Comparison of ENCODE assay signal across 8 cellular contexts in genomic region chr16:85416267-85417109, GRCh38.
A peak's percentile ranks its signal among the peaks of the same experiment; 100 is the strongest.
DNase-seq lines count a peak whose midpoint lies in the region; ATAC-seq, FAIRE-seq and TF ChIP-seq lines count a peak whose summit lies in the region.

No MANE protein-coding gene starts in this region.

- no peak overlapping the region for H3K4me3 ChIP-seq in gastroesophageal sphincter
- no peak overlapping the region for H3K4me3 ChIP-seq in sigmoid colon

- intact Hi-C loops in sigmoid colon (cut with DNase I) = loop anchor here (5.0 kb wide), 1 partner anchor 301 kb away; no protein-coding TSS in a partner anchor

- FAIRE-seq in H54 (lab: Jason Lieb, UNC) = no peak

- no peak overlapping the region for H3K4me3 Mint-ChIP-seq in activated T-cell treated with anti-CD3 and anti-CD28 coated beads, Interleukin-2, amount 50 U/mL, for 24 hours

- peaks cover 8% of the 10 kb centered on the region for H3K9me3 Mint-ChIP-seq in activated T-cell treated with anti-CD3 and anti-CD28 coated beads, Interleukin-2, amount 50 U/mL, for 24 hours

- H3K27ac ChIP-seq in gastroesophageal sphincter (no peak overlapping the region), sigmoid colon (peak overlapping the region in 3 of 4 donors; percentile 64 to 77 (median 68))

- TF ChIP-seq POLR2A in H54 (IDR thresholded peaks at IDR 0.05; ENCODE audit: low read depth, low read length) = no peak
- TF ChIP-seq POLR2A in gastroesophageal sphincter (IDR thresholded peaks at IDR 0.05) = no peak
- TF ChIP-seq POLR2A in sigmoid colon (IDR thresholded peaks at IDR 0.05) = no peak

- H3K36me3 ChIP-seq in gastroesophageal sphincter = no peaks in the 10 kb centered on the region
- no peaks in the 10 kb centered on the region for H3K36me3 ChIP-seq in sigmoid colon

- TF ChIP-seq CTCF in gastroesophageal sphincter (IDR thresholded peaks at IDR 0.05) = peak in 3 of 4 experiments; percentile 60 to 74 (median 66)
- TF ChIP-seq CTCF in sigmoid colon (IDR thresholded peaks at IDR 0.05) = peak; percentile 37 to 75 (median 69)

- peaks cover 0 to 23% (median 0%) of the 10 kb centered on the region in 3 donors for H3K4me1 ChIP-seq in gastroesophageal sphincter
- H3K4me1 ChIP-seq in sigmoid colon = peaks cover 0 to 31% (median 27%) of the 10 kb centered on the region in 4 donors

- H3K27me3 Mint-ChIP-seq in activated T-cell treated with anti-CD3 and anti-CD28 coated beads, Interleukin-2, amount 50 U/mL, for 24 hours = no peaks in the 10 kb centered on the region

- no peaks in the 10 kb centered on the region for H3K27me3 ChIP-seq in gastroesophageal sphincter
- H3K27me3 ChIP-seq in sigmoid colon = no peaks in the 10 kb centered on the region

- DNase-seq in AML-193 (lab: John Stamatoyannopoulos, UW) (peak; percentile 29 to 60), H54 (ENCODE audit: insufficient read length, low spot score) (peak; percentile 91), sigmoid colon (peak; percentile 79), superior temporal gyrus (ENCODE audit: extremely low spot score) (no peak)
- peak; percentile 86 for DNase-seq in activated T-cell treated with anti-CD3 and anti-CD28 coated beads, Interleukin-2, amount 50 U/mL, for 24 hours

- no peaks in the 10 kb centered on the region for H3K9me3 ChIP-seq in gastroesophageal sphincter
- H3K9me3 ChIP-seq in sigmoid colon = no peaks in the 10 kb centered on the region

- ATAC-seq in gastroesophageal sphincter (peak; percentile 48), GM19452 (IDR thresholded peaks at IDR 0.05; ENCODE audit: unreplicated experiment) (no peak)

- H3K4me1 Mint-ChIP-seq in activated T-cell treated with anti-CD3 and anti-CD28 coated beads, Interleukin-2, amount 50 U/mL, for 24 hours (ENCODE audit: low read depth) = peaks cover 15% of the 10 kb centered on the region

- WGBS in gastroesophageal sphincter (ENCODE audit: low coverage in 1 of 2), 2 donors = 70 to 83% methylated on average over 8 of the region's 23 CpGs
- 38 to 46% methylated on average over 23 of the region's 23 CpGs for WGBS in sigmoid colon, 2 donors

- peak overlapping the region; percentile 67 for H3K27ac Mint-ChIP-seq in activated T-cell treated with anti-CD3 and anti-CD28 coated beads, Interleukin-2, amount 50 U/mL, for 24 hours

- H3K36me3 Mint-ChIP-seq in activated T-cell treated with anti-CD3 and anti-CD28 coated beads, Interleukin-2, amount 50 U/mL, for 24 hours (ENCODE audit: low read depth) = no peaks in the 10 kb centered on the region

- TF ChIP-seq EP300 in gastroesophageal sphincter (IDR thresholded peaks at IDR 0.05) (no peak), sigmoid colon (IDR thresholded peaks at IDR 0.05) (no peak)

TF ChIP-seq in PFSK-1, 5 proteins besides CTCF, POLR2A, EP300 and RAD21:
- TF ChIP-seq FOXP2 (optimal IDR thresholded peaks at IDR 0.05; ENCODE audit: borderline replicate concordance, extremely low read depth, extremely low read length, insufficient read depth) (peak; percentile 18), SIN3A (IDR thresholded peaks at IDR 0.05; ENCODE audit: borderline replicate concordance, insufficient read depth, low read length) (no peak)

Comparison
In these comparisons a context has a peak if more than half of its experiments do, and no peak if none do; other contexts are left out.
1. H3K27ac ChIP-seq: peak in sigmoid colon (3 of 4); none in gastroesophageal sphincter (0 of 4).